In the genomic region with DNA sequence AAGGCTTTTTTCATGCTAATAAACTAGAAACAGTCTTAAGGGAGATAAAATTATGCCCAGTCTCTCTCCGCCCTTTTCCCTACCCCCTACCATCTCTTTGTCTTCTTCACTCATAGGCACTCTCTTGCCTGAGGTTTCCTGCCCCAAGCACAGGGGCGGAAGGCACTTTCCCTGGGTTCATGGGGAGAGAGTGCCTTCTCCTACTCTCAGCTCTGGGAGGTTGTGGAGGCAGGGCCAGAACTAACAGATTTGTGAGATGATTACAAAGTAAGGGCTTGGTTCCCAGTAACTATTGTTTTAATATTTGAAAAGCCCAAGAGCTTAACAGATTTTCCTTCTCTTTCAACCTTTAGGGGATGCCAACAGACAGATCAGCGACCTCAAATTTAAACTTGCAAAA, we compare ENCODE assay signal across 19 cellular contexts. TPM values are rescaled to one million over a fixed set of nuclear protein-coding genes. Genes with fewer than 3 reads are reported as not detected.
DNase-seq lines count a peak whose midpoint lies in the region; ATAC-seq and TF ChIP-seq lines count a peak whose summit lies in the region.
"Had no signal": no experiment of that assay in that cellular context is flagged by ENCODE, and none has a peak within 500 bp of the region (broad histone marks: within the 10 kb centered on the region; RNA-seq: fewer than 3 reads in every experiment).

No MANE protein-coding gene starts in this region.

- peaks cover 0 to 8% (median 2%) of the 10 kb centered on the region in 4 donors for H3K4me1 ChIP-seq in esophagus muscularis mucosa
- H3K4me1 ChIP-seq in effector memory CD4-positive, alpha-beta T cell (ENCODE audit: control insufficient read depth, insufficient read depth, low read length, poor library complexity, severe bottlenecking): no peaks in the 10 kb centered on the region

- H3K9me3 ChIP-seq in esophagus muscularis mucosa: no peaks in the 10 kb centered on the region
- no peaks in the 10 kb centered on the region for H3K9me3 ChIP-seq in effector memory CD4-positive, alpha-beta T cell (ENCODE audit: control insufficient read depth, low read length)
- H3K9me3 ChIP-seq: A549 had no signal

- 79% methylated on average over 3 of the region's 3 CpGs for WGBS in esophagus muscularis mucosa

- ATAC-seq in activated naive CD4-positive, alpha-beta T cell treated with anti-CD3 and anti-CD28 coated beads, Interleukin-2, amount 50 U/mL, for 72 hours: no peak
- no peak for ATAC-seq in stimulated activated effector memory CD8-positive, alpha-beta T cell treated with anti-CD3 and anti-CD28 coated beads, Interleukin-12 subunit alpha, Interleukin-12 subunit beta, amount 100 ng/mL, for 72 hours
- no peak for ATAC-seq in GM18873 (IDR thresholded peaks at IDR 0.05; ENCODE audit: low FRiP score, unreplicated experiment)
- ATAC-seq: A549 had no signal

- H3K27me3 ChIP-seq in esophagus muscularis mucosa: no peaks in the 10 kb centered on the region
- no peaks in the 10 kb centered on the region for H3K27me3 ChIP-seq in effector memory CD4-positive, alpha-beta T cell (replicated peaks; ENCODE audit: control insufficient read depth, insufficient read depth, low read length, poor library complexity, severe bottlenecking)

- H3K27ac ChIP-seq in VCaP: 0 out of 2 replicates have a peak overlapping the region, but pooled peaks have one; percentile 10
- peak overlapping the region in 3 of 4 donors; percentile 0 to 12 (median 3) for H3K27ac ChIP-seq in esophagus muscularis mucosa (replicated peaks in 1 of 4)
- no peak overlapping the region for H3K27ac ChIP-seq in effector memory CD4-positive, alpha-beta T cell (ENCODE audit: insufficient read depth, low read length, poor library complexity, severe bottlenecking)
- H3K27ac ChIP-seq: A549, C4-2B, PC-9 had no signal

- TF ChIP-seq POLR2A in esophagus muscularis mucosa (IDR thresholded peaks at IDR 0.05; ENCODE audit: low read depth): no peak

- peaks cover 7% of the 10 kb centered on the region for H3K4me1 Mint-ChIP-seq in stimulated activated effector memory CD8-positive, alpha-beta T cell treated with anti-CD3 and anti-CD28 coated beads, Interleukin-12 subunit alpha, Interleukin-12 subunit beta, amount 100 ng/mL, for 72 hours

- intact Hi-C loops in esophagus muscularis mucosa (cut with DNase I): no loop called here

- DNase-seq in activated naive CD4-positive, alpha-beta T cell treated with anti-CD3 and anti-CD28 coated beads, Interleukin-2, amount 50 U/mL, for 72 hours (ENCODE audit: low spot score in 2 of 2): no peak
- DNase-seq in activated naive CD4-positive, alpha-beta T cell treated with anti-CD3 and anti-CD28 coated beads, Interleukin-2, amount 50 U/mL, for 16 hours: no peak
- DNase-seq in esophagus muscularis mucosa (ENCODE audit: extremely low spot score) (peak; percentile 34), dedifferentiated amniotic fluid mesenchymal stem cell (ENCODE audit: extremely low spot score) (no peak)
- DNase-seq in stimulated activated effector memory CD8-positive, alpha-beta T cell treated with anti-CD3 and anti-CD28 coated beads, Interleukin-12 subunit alpha, Interleukin-12 subunit beta, amount 100 ng/mL, for 72 hours (ENCODE audit: low spot score in 2 of 2): no peak
- no peak for DNase-seq in effector memory CD4-positive, alpha-beta T cell
- DNase-seq: COR-L47, DMS153, EL, H7, MM.1S, NCI-H187 treated with DMSO at 0.1 percent for 48 hours, NCI-H446 treated with DMSO at 0.1 percent for 48 hours, NCI-H774, PC-9 had no signal

- H3K4me3 ChIP-seq in esophagus muscularis mucosa: no peak overlapping the region
- no peak overlapping the region for H3K4me3 ChIP-seq in effector memory CD4-positive, alpha-beta T cell (ENCODE audit: insufficient read depth, low read depth, low read length, poor library complexity, severe bottlenecking)
- H3K4me3 ChIP-seq: A549, PC-9 had no signal

- no peaks in the 10 kb centered on the region for H3K9me3 Mint-ChIP-seq in activated naive CD4-positive, alpha-beta T cell treated with anti-CD3 and anti-CD28 coated beads, Interleukin-2, amount 50 U/mL, for 72 hours
- H3K9me3 Mint-ChIP-seq in stimulated activated effector memory CD8-positive, alpha-beta T cell treated with anti-CD3 and anti-CD28 coated beads, Interleukin-12 subunit alpha, Interleukin-12 subunit beta, amount 100 ng/mL, for 72 hours: no peaks in the 10 kb centered on the region

- H3K4me3 Mint-ChIP-seq in stimulated activated effector memory CD8-positive, alpha-beta T cell treated with anti-CD3 and anti-CD28 coated beads, Interleukin-12 subunit alpha, Interleukin-12 subunit beta, amount 100 ng/mL, for 72 hours: no peak overlapping the region

- H3K36me3 ChIP-seq in esophagus muscularis mucosa: peaks cover 29 to 81% (median 67%) of the 10 kb centered on the region in 4 donors
- peaks cover 49% of the 10 kb centered on the region for H3K36me3 ChIP-seq in effector memory CD4-positive, alpha-beta T cell (ENCODE audit: control insufficient read depth, insufficient read depth, low read length)

- peak overlapping the region; percentile 27 to 73 for H3K27ac Mint-ChIP-seq in activated naive CD4-positive, alpha-beta T cell treated with anti-CD3 and anti-CD28 coated beads, Interleukin-2, amount 50 U/mL, for 72 hours
- H3K27ac Mint-ChIP-seq in stimulated activated effector memory CD8-positive, alpha-beta T cell treated with anti-CD3 and anti-CD28 coated beads, Interleukin-12 subunit alpha, Interleukin-12 subunit beta, amount 100 ng/mL, for 72 hours: peak overlapping the region; percentile 9

- no peak for TF ChIP-seq CTCF in VCaP (conservative IDR thresholded peaks at IDR 0.05)
- no peak for TF ChIP-seq CTCF in esophagus muscularis mucosa (IDR thresholded peaks at IDR 0.05)

- H3K36me3 Mint-ChIP-seq in activated naive CD4-positive, alpha-beta T cell treated with anti-CD3 and anti-CD28 coated beads, Interleukin-2, amount 50 U/mL, for 72 hours: peaks cover 21 to 30% of the 10 kb centered on the region in 2 donors
- H3K36me3 Mint-ChIP-seq in stimulated activated effector memory CD8-positive, alpha-beta T cell treated with anti-CD3 and anti-CD28 coated beads, Interleukin-12 subunit alpha, Interleukin-12 subunit beta, amount 100 ng/mL, for 72 hours: peaks cover 100% of the 10 kb centered on the region

- TF ChIP-seq EP300 in esophagus muscularis mucosa (IDR thresholded peaks at IDR 0.05): no peak

RNA-seq across cellular contexts. Expression of gene RBM44, which starts 26.1 kb away (rescaled TPM):
- 1 to 10 TPM; 1.0 to 2.4 TPM for total RNA-seq in activated naive CD4-positive, alpha-beta T cell treated with anti-CD3 and anti-CD28 coated beads, Interleukin-2, amount 50 U/mL, for 72 hours
- total RNA-seq in esophagus muscularis mucosa: under 1 TPM; 0.42 to 0.99 (median 0.61) TPM
